ENCODE assay signal across 10 cellular contexts in genomic region chr22:41512421-41513194, GRCh38. TPM values are rescaled to one million over a fixed set of nuclear protein-coding genes. Genes with fewer than 3 reads are reported as not detected.
DNase-seq lines count a peak whose midpoint lies in the region; ATAC-seq and TF ChIP-seq lines count a peak whose summit lies in the region.
"Had no signal": no experiment of that assay in that cellular context is flagged by ENCODE, and none has a peak within 500 bp of the region (broad histone marks: within the 10 kb centered on the region; RNA-seq: fewer than 3 reads in every experiment).

No MANE protein-coding gene starts in this region.

- H3K9ac ChIP-seq in SK-N-SH = no peak overlapping the region
- H3K9ac ChIP-seq: BLaER1 treated with 17β-estradiol and CSF1 and Interleukin-3, amounts not matched to agents 10 nM and 100 nM had no signal

- no peaks in the 10 kb centered on the region for H3K79me2 ChIP-seq in SK-N-SH (ENCODE audit: insufficient read depth)

- in situ Hi-C loops in astrocyte of the spinal cord (cut with HindIII; ENCODE audit: low sequenced_read_pairs) = no loop called here

- no peaks in the 10 kb centered on the region for H3K27me3 ChIP-seq in SK-N-SH (ENCODE audit: insufficient read depth)
- H3K27me3 ChIP-seq in tibial nerve = no peaks in the 10 kb centered on the region
- no peaks in the 10 kb centered on the region for H3K27me3 ChIP-seq in CD4-positive, alpha-beta T cell (ENCODE audit: control insufficient read depth, insufficient read depth, low read length)
- H3K27me3 ChIP-seq: BLaER1 treated with 17β-estradiol and CSF1 and Interleukin-3, amounts not matched to agents 10 nM and 100 nM had no signal

- WGBS in SK-N-SH (ENCODE audit: low lambda C conversion rate) = 91% methylated on average over 7 of the region's 17 CpGs
- 66 to 75% methylated on average over 15 to 17 of the region's 17 CpGs for WGBS in tibial nerve, 2 donors

- no peak overlapping the region for H3K4me3 Mint-ChIP-seq in CD4-positive, alpha-beta T cell
- H3K4me3 Mint-ChIP-seq: dendritic cell treated with granulocyte-macrophage colony-stimulating factor and Interleukin-4, amounts not matched to agents 40 ng/mL and 50 ng/mL, for 4 days had no signal

- TF ChIP-seq CTCF in SK-N-SH (IDR thresholded peaks at IDR 0.05) (no peak), astrocyte of the spinal cord (IDR thresholded peaks at IDR 0.05; ENCODE audit: low read depth, low read length) (no peak), tibial nerve (IDR thresholded peaks at IDR 0.05) (no peak)
- TF ChIP-seq CTCF in CD4-positive, alpha-beta T cell (IDR thresholded peaks at IDR 0.05) = no peak

- DNase-seq in SK-N-SH (no peak), astrocyte of the spinal cord (ENCODE audit: low read depth, low spot score) (peak; percentile 82), iris pigment epithelial cell (ENCODE audit: low read depth) (peak; percentile 84), tibial nerve (ENCODE audit: low spot score in 2 of 2) (no peak), NCI-H774 (lab: John Stamatoyannopoulos, UW) (no peak)
- no peak for DNase-seq in CD4-positive, alpha-beta T cell

- no peak overlapping the region; the same call in 1 of the 2 replicates for H3K4me2 ChIP-seq in SK-N-SH
- H3K4me2 ChIP-seq: BLaER1 treated with 17β-estradiol and CSF1 and Interleukin-3, amounts not matched to agents 10 nM and 100 nM had no signal

- H3K4me3 ChIP-seq in SK-N-SH (ENCODE audit: low read depth in 2 of 2, low read length in 1 of 2) (no peak overlapping the region), astrocyte of the spinal cord (ENCODE audit: low read depth, low read length) (no peak overlapping the region), tibial nerve (no peak overlapping the region)
- H3K4me3 ChIP-seq: BLaER1 treated with 17β-estradiol and CSF1 and Interleukin-3, amounts not matched to agents 10 nM and 100 nM had no signal

- TF ChIP-seq EP300 in SK-N-SH (IDR thresholded peaks at IDR 0.05; ENCODE audit: borderline replicate concordance in 1 of 2, low read depth in 1 of 2, low read length in 1 of 2) (no peak), tibial nerve (IDR thresholded peaks at IDR 0.05) (no peak)

- TF ChIP-seq POLR2A in tibial nerve (IDR thresholded peaks at IDR 0.05) = no peak

- H3K36me3 ChIP-seq in SK-N-SH (replicated peaks in 1 of 2; ENCODE audit: control insufficient read depth in 1 of 2, insufficient read depth in 2 of 2, low read length in 1 of 2) = peaks cover 0 to 7% of the 10 kb centered on the region in 2 experiments
- H3K36me3 ChIP-seq in tibial nerve = peaks cover 0 to 91% (median 5%) of the 10 kb centered on the region in 3 donors

- no peak overlapping the region for H3K27ac Mint-ChIP-seq in CD4-positive, alpha-beta T cell
- H3K27ac Mint-ChIP-seq: dendritic cell treated with granulocyte-macrophage colony-stimulating factor and Interleukin-4, amounts not matched to agents 40 ng/mL and 50 ng/mL, for 4 days had no signal

- H3K27ac ChIP-seq in SK-N-SH (ENCODE audit: low read depth in 2 of 2, low read length in 1 of 2) (no peak overlapping the region; a peak in 1 of 4 replicates), tibial nerve (peak overlapping the region in 3 of 4 donors; percentile 10 to 87 (median 60))
- no peak overlapping the region for H3K27ac ChIP-seq in CD4-positive, alpha-beta T cell (ENCODE audit: low read depth, low read length)
- H3K27ac ChIP-seq: BLaER1 treated with 17β-estradiol and CSF1 and Interleukin-3, amounts not matched to agents 10 nM and 100 nM had no signal

- H3K9me3 ChIP-seq in SK-N-SH (no peaks in the 10 kb centered on the region), tibial nerve (no peaks in the 10 kb centered on the region)
- no peaks in the 10 kb centered on the region for H3K9me3 ChIP-seq in CD4-positive, alpha-beta T cell (ENCODE audit: control insufficient read depth, low read length)
- H3K9me3 ChIP-seq: BLaER1 treated with 17β-estradiol and CSF1 and Interleukin-3, amounts not matched to agents 10 nM and 100 nM had no signal

- POLR2A ChIA-PET in SK-N-SH (lab: Yijun Ruan, JAX) = no interaction called here
- POLR2A ChIA-PET in CD4-positive, alpha-beta T cell (lab: Charles Lee) = no interaction called here

- CTCF ChIA-PET in SK-N-SH (lab: Yijun Ruan, JAX) = interaction anchor here (2.1 to 4.4 kb wide), 2 partner anchors 12 to 110 kb away, joined by 4 to 15 read pairs; no protein-coding TSS in a partner anchor
- CTCF ChIA-PET in CD4-positive, alpha-beta T cell (lab: Charles Lee) = interaction anchor here (0.6 to 1.2 kb wide), 2 partner anchors 109 to 200 kb away, joined by 3 read pairs; no protein-coding TSS in a partner anchor

- peaks cover 74% of the 10 kb centered on the region for H3K36me3 Mint-ChIP-seq in CD4-positive, alpha-beta T cell (ENCODE audit: low read depth)

- H3K9me2 ChIP-seq in SK-N-SH = no peaks in the 10 kb centered on the region

- intact Hi-C loops in CD4-positive, alpha-beta T cell (cut with DNase I, micrococcal nuclease) = no loop called here

- H3K27me3 Mint-ChIP-seq in CD4-positive, alpha-beta T cell = no peaks in the 10 kb centered on the region
- H3K27me3 Mint-ChIP-seq: dendritic cell treated with granulocyte-macrophage colony-stimulating factor and Interleukin-4, amounts not matched to agents 40 ng/mL and 50 ng/mL, for 4 days had no signal

- peak; percentile 97 for ATAC-seq in SK-N-SH treated with all-trans-retinoic acid at 6 μM for 48 hours
- ATAC-seq in GM18870 (IDR thresholded peaks at IDR 0.05; ENCODE audit: unreplicated experiment) = no peak
- no peak for ATAC-seq in CD4-positive, alpha-beta T cell (ENCODE audit: poor library complexity)

- H3K4me1 Mint-ChIP-seq in CD4-positive, alpha-beta T cell (ENCODE audit: low read depth) = no peaks in the 10 kb centered on the region

- H3K4me1 ChIP-seq in SK-N-SH (ENCODE audit: control insufficient read depth in 1 of 2, insufficient read depth in 2 of 2, low read depth in 1 of 2, low read length in 1 of 2) = peaks cover 0 to 11% of the 10 kb centered on the region in 2 experiments; a peak in 2 of 4 replicates
- peaks cover 0 to 43% (median 11%) of the 10 kb centered on the region in 4 donors for H3K4me1 ChIP-seq in tibial nerve

- no peak overlapping the region for H2AFZ ChIP-seq in SK-N-SH (ENCODE audit: low read depth)

- H4K20me1 ChIP-seq in SK-N-SH (ENCODE audit: insufficient read depth) = no peaks in the 10 kb centered on the region

- H3F3A ChIP-seq in SK-N-SH (replicated peaks; ENCODE audit: insufficient read depth) = no peaks in the 10 kb centered on the region

- no peaks in the 10 kb centered on the region for H3K9me3 Mint-ChIP-seq in CD4-positive, alpha-beta T cell
- H3K9me3 Mint-ChIP-seq: dendritic cell treated with granulocyte-macrophage colony-stimulating factor and Interleukin-4, amounts not matched to agents 40 ng/mL and 50 ng/mL, for 4 days had no signal

- TF ChIP-seq RAD21 in SK-N-SH (IDR thresholded peaks at IDR 0.05; ENCODE audit: low read length) = no peak

TF ChIP-seq in SK-N-SH treated with all-trans-retinoic acid at 6 μM for 48 hours, 23 proteins besides CTCF, POLR2A, EP300 and RAD21 (continues in another document):
- no peak for TF ChIP-seq TOX (CRISPR knock-in tag; IDR thresholded peaks at IDR 0.05; ENCODE audit: borderline replicate concordance)

TF ChIP-seq in SK-N-SH, 30 proteins besides CTCF, POLR2A, EP300 and RAD21:
- no peak for TF ChIP-seq RCOR1 (IDR thresholded peaks at IDR 0.05; ENCODE audit: low read length)
- no peak for TF ChIP-seq RXRA (IDR thresholded peaks at IDR 0.05; ENCODE audit: borderline replicate concordance, low read depth)

RNA-seq across cellular contexts. Expression of gene POLR3H, which starts 31.7 kb away (rescaled TPM):
- polyA plus RNA-seq in SK-N-SH (2012; rRNA removed) = 22.9 and 25.8 TPM in 2 replicates
- 17.1 and 22.6 TPM in 2 replicates for polyA plus RNA-seq in SK-N-SH (2012; cell fraction: cytosol; rRNA removed)
- polyA plus RNA-seq in SK-N-SH (2012; cell fraction: nucleus; rRNA removed) = 16.8 and 21.7 TPM in 2 replicates
- total RNA-seq in tibial nerve = 10 to 100 TPM; 26.6 to 33.6 (median 27.5) TPM
- 10 to 100 TPM; 13.4 to 17.3 TPM for total RNA-seq in CD4-positive, alpha-beta T cell

RNA-seq across cellular contexts. Expression of gene ACO2, which starts 43.7 kb away (rescaled TPM):
- polyA plus RNA-seq in SK-N-SH (2012; rRNA removed) = 21.1 and 47.0 TPM in 2 replicates
- polyA plus RNA-seq in SK-N-SH (2012; cell fraction: cytosol; rRNA removed) = 22.5 and 35.2 TPM in 2 replicates
- 35.9 and 40.9 TPM in 2 replicates for polyA plus RNA-seq in SK-N-SH (2012; cell fraction: nucleus; rRNA removed)
- 10 to 100 TPM; 69.9 to 91.1 (median 76.4) TPM for total RNA-seq in tibial nerve
- 10 to 100 TPM; 69.5 to 71.9 TPM for total RNA-seq in CD4-positive, alpha-beta T cell

RNA-seq across cellular contexts. Expression of gene PHF5A, which starts 44.1 kb away (rescaled TPM):
- 39.6 and 47.5 TPM in 2 replicates for polyA plus RNA-seq in SK-N-SH (2012; rRNA removed)
- 47.1 and 51.5 TPM in 2 replicates for polyA plus RNA-seq in SK-N-SH (2012; cell fraction: cytosol; rRNA removed)
- polyA plus RNA-seq in SK-N-SH (2012; cell fraction: nucleus; rRNA removed) = 7.8 and 15.5 TPM in 2 replicates
- 10 to 100 TPM; 32.6 to 51.5 (median 36.4) TPM for total RNA-seq in tibial nerve
- 10 to 100 TPM; 41.3 to 44.2 TPM for total RNA-seq in CD4-positive, alpha-beta T cell

RNA-seq across cellular contexts. Expression of gene CSDC2, which starts 48.2 kb away (rescaled TPM):
- polyA plus RNA-seq in SK-N-SH (2012; rRNA removed) = 5.5 and 5.7 TPM in 2 replicates
- polyA plus RNA-seq in SK-N-SH (2012; cell fraction: cytosol; rRNA removed) = 2.0 and 3.4 TPM in 2 replicates
- polyA plus RNA-seq in SK-N-SH (2012; cell fraction: nucleus; rRNA removed) = 11.8 and 13.9 TPM in 2 replicates
- total RNA-seq in tibial nerve = 10 to 100 TPM in 1 of 4 donors, 1 to 10 TPM in 3; 1.7 to 10.8 (median 2.5) TPM
- total RNA-seq in CD4-positive, alpha-beta T cell = not detected

Comparison
In these comparisons a context has a peak if more than half of its experiments do, and no peak if none do; other contexts are left out.
1. DNase-seq: peak in astrocyte of the spinal cord (single experiment) and iris pigment epithelial cell (single experiment); none in SK-N-SH (single experiment), tibial nerve (0 of 2), NCI-H774 (single experiment) and CD4-positive, alpha-beta T cell (0 of 10).
2. H3K27ac ChIP-seq: peak in tibial nerve (3 of 4); none in SK-N-SH (0 of 2) and CD4-positive, alpha-beta T cell (single experiment).